In the genomic region with DNA sequence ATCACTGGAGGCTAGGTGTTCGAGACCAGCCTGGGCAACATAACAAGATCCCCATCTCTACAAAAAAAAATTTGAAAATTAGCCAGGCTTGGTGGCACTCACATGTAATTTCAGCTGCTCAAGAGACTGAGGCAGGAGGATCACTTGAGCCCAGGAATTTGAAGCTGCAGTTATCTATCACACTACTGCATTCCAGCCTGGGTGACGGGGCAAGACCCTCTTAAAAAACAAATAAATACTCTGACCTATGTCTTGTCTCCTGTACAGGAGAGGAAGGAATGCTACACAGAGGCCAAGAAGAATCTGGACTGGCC, we compare ENCODE assay signal across 1 cellular context.
TF ChIP-seq lines count a peak whose summit lies in the region.

No MANE protein-coding gene starts in this region.

TF ChIP-seq in GM23338, 12 proteins besides CTCF, POLR2A, EP300 and RAD21 (continued from another document):
- TF ChIP-seq, protein P1, sequence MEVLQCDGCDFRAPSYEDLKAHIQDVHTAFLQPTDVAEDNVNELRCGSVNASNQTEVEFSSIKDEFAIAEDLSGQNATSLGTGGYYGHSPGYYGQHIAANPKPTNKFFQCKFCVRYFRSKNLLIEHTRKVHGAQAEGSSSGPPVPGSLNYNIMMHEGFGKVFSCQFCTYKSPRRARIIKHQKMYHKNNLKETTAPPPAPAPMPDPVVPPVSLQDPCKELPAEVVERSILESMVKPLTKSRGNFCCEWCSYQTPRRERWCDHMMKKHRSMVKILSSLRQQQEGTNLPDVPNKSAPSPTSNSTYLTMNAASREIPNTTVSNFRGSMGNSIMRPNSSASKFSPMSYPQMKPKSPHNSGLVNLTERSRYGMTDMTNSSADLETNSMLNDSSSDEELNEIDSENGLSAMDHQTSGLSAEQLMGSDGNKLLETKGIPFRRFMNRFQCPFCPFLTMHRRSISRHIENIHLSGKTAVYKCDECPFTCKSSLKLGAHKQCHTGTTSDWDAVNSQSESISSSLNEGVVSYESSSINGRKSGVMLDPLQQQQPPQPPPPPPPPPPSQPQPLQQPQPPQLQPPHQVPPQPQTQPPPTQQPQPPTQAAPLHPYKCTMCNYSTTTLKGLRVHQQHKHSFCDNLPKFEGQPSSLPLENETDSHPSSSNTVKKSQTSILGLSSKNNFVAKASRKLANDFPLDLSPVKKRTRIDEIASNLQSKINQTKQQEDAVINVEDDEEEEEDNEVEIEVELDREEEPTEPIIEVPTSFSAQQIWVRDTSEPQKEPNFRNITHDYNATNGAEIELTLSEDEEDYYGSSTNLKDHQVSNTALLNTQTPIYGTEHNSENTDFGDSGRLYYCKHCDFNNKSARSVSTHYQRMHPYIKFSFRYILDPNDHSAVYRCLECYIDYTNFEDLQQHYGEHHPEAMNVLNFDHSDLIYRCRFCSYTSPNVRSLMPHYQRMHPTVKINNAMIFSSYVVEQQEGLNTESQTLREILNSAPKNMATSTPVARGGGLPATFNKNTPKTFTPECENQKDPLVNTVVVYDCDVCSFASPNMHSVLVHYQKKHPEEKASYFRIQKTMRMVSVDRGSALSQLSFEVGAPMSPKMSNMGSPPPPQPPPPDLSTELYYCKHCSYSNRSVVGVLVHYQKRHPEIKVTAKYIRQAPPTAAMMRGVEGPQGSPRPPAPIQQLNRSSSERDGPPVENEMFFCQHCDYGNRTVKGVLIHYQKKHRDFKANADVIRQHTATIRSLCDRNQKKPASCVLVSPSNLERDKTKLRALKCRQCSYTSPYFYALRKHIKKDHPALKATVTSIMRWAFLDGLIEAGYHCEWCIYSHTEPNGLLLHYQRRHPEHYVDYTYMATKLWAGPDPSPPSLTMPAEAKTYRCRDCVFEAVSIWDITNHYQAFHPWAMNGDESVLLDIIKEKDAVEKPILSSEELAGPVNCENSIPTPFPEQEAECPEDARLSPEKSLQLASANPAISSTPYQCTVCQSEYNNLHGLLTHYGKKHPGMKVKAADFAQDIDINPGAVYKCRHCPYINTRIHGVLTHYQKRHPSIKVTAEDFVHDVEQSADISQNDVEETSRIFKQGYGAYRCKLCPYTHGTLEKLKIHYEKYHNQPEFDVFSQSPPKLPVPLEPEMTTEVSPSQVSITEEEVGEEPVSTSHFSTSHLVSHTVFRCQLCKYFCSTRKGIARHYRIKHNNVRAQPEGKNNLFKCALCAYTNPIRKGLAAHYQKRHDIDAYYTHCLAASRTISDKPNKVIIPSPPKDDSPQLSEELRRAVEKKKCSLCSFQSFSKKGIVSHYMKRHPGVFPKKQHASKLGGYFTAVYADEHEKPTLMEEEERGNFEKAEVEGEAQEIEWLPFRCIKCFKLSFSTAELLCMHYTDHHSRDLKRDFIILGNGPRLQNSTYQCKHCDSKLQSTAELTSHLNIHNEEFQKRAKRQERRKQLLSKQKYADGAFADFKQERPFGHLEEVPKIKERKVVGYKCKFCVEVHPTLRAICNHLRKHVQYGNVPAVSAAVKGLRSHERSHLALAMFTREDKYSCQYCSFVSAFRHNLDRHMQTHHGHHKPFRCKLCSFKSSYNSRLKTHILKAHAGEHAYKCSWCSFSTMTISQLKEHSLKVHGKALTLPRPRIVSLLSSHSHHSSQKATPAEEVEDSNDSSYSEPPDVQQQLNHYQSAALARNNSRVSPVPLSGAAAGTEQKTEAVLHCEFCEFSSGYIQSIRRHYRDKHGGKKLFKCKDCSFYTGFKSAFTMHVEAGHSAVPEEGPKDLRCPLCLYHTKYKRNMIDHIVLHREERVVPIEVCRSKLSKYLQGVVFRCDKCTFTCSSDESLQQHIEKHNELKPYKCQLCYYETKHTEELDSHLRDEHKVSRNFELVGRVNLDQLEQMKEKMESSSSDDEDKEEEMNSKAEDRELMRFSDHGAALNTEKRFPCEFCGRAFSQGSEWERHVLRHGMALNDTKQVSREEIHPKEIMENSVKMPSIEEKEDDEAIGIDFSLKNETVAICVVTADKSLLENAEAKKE (CRISPR knock-in tag; IDR thresholded peaks at IDR 0.05) = no peak
- TF ChIP-seq, protein P2, sequence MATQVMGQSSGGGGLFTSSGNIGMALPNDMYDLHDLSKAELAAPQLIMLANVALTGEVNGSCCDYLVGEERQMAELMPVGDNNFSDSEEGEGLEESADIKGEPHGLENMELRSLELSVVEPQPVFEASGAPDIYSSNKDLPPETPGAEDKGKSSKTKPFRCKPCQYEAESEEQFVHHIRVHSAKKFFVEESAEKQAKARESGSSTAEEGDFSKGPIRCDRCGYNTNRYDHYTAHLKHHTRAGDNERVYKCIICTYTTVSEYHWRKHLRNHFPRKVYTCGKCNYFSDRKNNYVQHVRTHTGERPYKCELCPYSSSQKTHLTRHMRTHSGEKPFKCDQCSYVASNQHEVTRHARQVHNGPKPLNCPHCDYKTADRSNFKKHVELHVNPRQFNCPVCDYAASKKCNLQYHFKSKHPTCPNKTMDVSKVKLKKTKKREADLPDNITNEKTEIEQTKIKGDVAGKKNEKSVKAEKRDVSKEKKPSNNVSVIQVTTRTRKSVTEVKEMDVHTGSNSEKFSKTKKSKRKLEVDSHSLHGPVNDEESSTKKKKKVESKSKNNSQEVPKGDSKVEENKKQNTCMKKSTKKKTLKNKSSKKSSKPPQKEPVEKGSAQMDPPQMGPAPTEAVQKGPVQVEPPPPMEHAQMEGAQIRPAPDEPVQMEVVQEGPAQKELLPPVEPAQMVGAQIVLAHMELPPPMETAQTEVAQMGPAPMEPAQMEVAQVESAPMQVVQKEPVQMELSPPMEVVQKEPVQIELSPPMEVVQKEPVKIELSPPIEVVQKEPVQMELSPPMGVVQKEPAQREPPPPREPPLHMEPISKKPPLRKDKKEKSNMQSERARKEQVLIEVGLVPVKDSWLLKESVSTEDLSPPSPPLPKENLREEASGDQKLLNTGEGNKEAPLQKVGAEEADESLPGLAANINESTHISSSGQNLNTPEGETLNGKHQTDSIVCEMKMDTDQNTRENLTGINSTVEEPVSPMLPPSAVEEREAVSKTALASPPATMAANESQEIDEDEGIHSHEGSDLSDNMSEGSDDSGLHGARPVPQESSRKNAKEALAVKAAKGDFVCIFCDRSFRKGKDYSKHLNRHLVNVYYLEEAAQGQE (IDR thresholded peaks at IDR 0.05; ENCODE audit: unreplicated experiment) = no peak
- TF ChIP-seq EZH2phosphoT487 (IDR thresholded peaks at IDR 0.05; ENCODE audit: unreplicated experiment) = no peak
